In genomic region chr3:152176241-152176640, GRCh38 we compare ENCODE assay signal across 22 cellular contexts.
DNase-seq lines count a peak whose midpoint lies in the region; ATAC-seq and TF ChIP-seq lines count a peak whose summit lies in the region.
"Had no signal": no experiment of that assay in that cellular context is flagged by ENCODE, and none has a peak within 500 bp of the region (broad histone marks: within the 10 kb centered on the region; RNA-seq: fewer than 3 reads in every experiment).

No MANE protein-coding gene starts in this region.

- H3K4me3 ChIP-seq in NB4 (ENCODE audit: low read depth, low read length) (no peak overlapping the region), astrocyte of the cerebellum (ENCODE audit: low read depth, low read length) (no peak overlapping the region), left lung (no peak overlapping the region)
- H3K4me3 ChIP-seq: adrenal gland, colonic mucosa, gastroesophageal sphincter, GM23338, K562, pancreas had no signal

- DNase-seq in EL (peak; percentile 64), NB4 (ENCODE audit: low read depth) (peak; percentile 16), astrocyte of the cerebellum (ENCODE audit: low read depth) (peak; percentile 67), left lung (no peak), NCI-H2227 (lab: John Stamatoyannopoulos, UW; ENCODE audit: unreplicated experiment) (no peak), NCI-H510A treated with DMSO at 0.1 percent for 48 hours (lab: John Stamatoyannopoulos, UW) (no peak)
- DNase-seq in stimulated activated CD4-positive, alpha-beta T cell treated with anti-CD3 and anti-CD28 coated beads, Interleukin-1b, Interleukin-23, amount 100 ng/mL, for 48 hours = no peak
- no peak for DNase-seq in activated CD4-positive, alpha-beta T cell treated with anti-CD3 and anti-CD28 coated beads, Interleukin-2, amount 50 U/mL, for 4 hours
- DNase-seq: adrenal gland; colonic mucosa; GDM1; NCI-H1417; NCI-H2171; NK-92 treated with Interleukin-12 subunit alpha and Interleukin-12 subunit beta, amount 100 ng/mL, for 24 hours; pancreas had no signal

- intact Hi-C loops in left lung (cut with DNase I) = no loop called here

- no peaks in the 10 kb centered on the region for H3K9me3 ChIP-seq in left lung
- H3K9me3 ChIP-seq: adrenal gland, colonic mucosa, gastroesophageal sphincter, pancreas had no signal

- H3K4me1 ChIP-seq in left lung = peaks cover 0 to 23% of the 10 kb centered on the region in 2 donors
- H3K4me1 ChIP-seq: adrenal gland, colonic mucosa, pancreas had no signal

- H3K36me3 ChIP-seq in left lung = no peaks in the 10 kb centered on the region
- H3K36me3 ChIP-seq: adrenal gland, colonic mucosa, gastroesophageal sphincter, pancreas had no signal

- no peak overlapping the region for H3K27ac ChIP-seq in left lung
- H3K27ac ChIP-seq: adrenal gland, colonic mucosa, gastroesophageal sphincter, HL-60, pancreas had no signal

- TF ChIP-seq CTCF in NB4 (IDR thresholded peaks at IDR 0.05; ENCODE audit: low read depth, low read length) (no peak), astrocyte of the cerebellum (IDR thresholded peaks at IDR 0.05; ENCODE audit: low read depth, low read length, missing control alignments) (no peak), left lung (IDR thresholded peaks at IDR 0.05) (no peak)

- TF ChIP-seq POLR2A in NB4 (IDR thresholded peaks at IDR 0.05; ENCODE audit: extremely low read depth, insufficient read length) = no peak

- ATAC-seq in left lung = peak; percentile 33
- ATAC-seq: activated T-helper 17 cell treated with anti-CD3 and anti-CD28 coated beads, Interleukin-2, amount 50 U/mL, for 72 hours; gastroesophageal sphincter; GM23338; left lobe of liver; pancreas; Right ventricle myocardium inferior had no signal

- in situ Hi-C loops in astrocyte of the cerebellum (cut with HindIII; ENCODE audit: low sequenced_read_pairs) = no loop called here

- no peaks in the 10 kb centered on the region for H3K27me3 ChIP-seq in left lung
- H3K27me3 ChIP-seq: adrenal gland, colonic mucosa, gastroesophageal sphincter, pancreas had no signal

Comparison
In these comparisons a context has a peak if more than half of its experiments do, and no peak if none do; other contexts are left out.
1. DNase-seq: peak in EL (single experiment), NB4 (single experiment) and astrocyte of the cerebellum (single experiment); none in left lung (0 of 2), NCI-H2227 (single experiment), stimulated activated CD4-positive, alpha-beta T cell treated with anti-CD3 and anti-CD28 coated beads, Interleukin-1b, Interleukin-23, amount 100 ng/mL, for 48 hours (single experiment), activated CD4-positive, alpha-beta T cell treated with anti-CD3 and anti-CD28 coated beads, Interleukin-2, amount 50 U/mL, for 4 hours (0 of 2) and NCI-H510A treated with DMSO at 0.1 percent for 48 hours (single experiment).